Comparison of ENCODE assay signal across 8 cellular contexts in genomic region chr5:88826959-88827585, GRCh38. TPM values are rescaled to one million over a fixed set of nuclear protein-coding genes. Genes with fewer than 3 reads are reported as not detected.
DNase-seq lines count a peak whose midpoint lies in the region; ATAC-seq, FAIRE-seq and TF ChIP-seq lines count a peak whose summit lies in the region.

No MANE protein-coding gene starts in this region.

- FAIRE-seq in GM12878 (lab: Jason Lieb, UNC) = peak; percentile 98

- CTCF ChIA-PET in HEK293T (lab: Yijun Ruan, JAX) (no interaction called here), GM12878 (lab: Yijun Ruan, JAX) (interaction anchor here (0.6 to 4.2 kb wide), 3 partner anchors 49 to 375 kb away, joined by 3 to 40 read pairs (median 4); no protein-coding TSS in a partner anchor)

- TF ChIP-seq EP300 in GM12878 (IDR thresholded peaks at IDR 0.05; ENCODE audit: borderline replicate concordance in 1 of 2, control insufficient read depth in 1 of 2, low read depth in 2 of 2, low read length in 2 of 2) (peak; percentile 95 to 96), transverse colon (IDR thresholded peaks at IDR 0.05; ENCODE audit: low read depth) (no peak)

- peak overlapping the region; percentile 60; the same call in 1 of the 2 replicates for H3K9ac ChIP-seq in GM12878 (ENCODE audit: control insufficient read depth, insufficient read depth, low read length)

- H3K27ac ChIP-seq in GM12878 (ENCODE audit: control insufficient read depth, insufficient read depth) (peak overlapping the region; percentile 80), transverse colon (peak overlapping the region; percentile 51 to 75 (median 65)), WERI-Rb-1 (no peak overlapping the region)

- intact Hi-C loops in GM12878 (cut with micrococcal nuclease; ENCODE audit: unreplicated experiment) (loop anchor here (1.0 to 10.0 kb wide), 9 partner anchors 56 to 1438 kb away; partner anchors contain the start of gene MEF2C), transverse colon (cut with DNase I; ENCODE audit: low total_unique reads) (no loop called here)

- SMC1A ChIA-PET in GM12878 (lab: Charles Lee; ENCODE audit: uncharacterized antibody, unreplicated experiment) = interaction anchor here (0.9 to 24.1 kb wide), 7 partner anchors 7 to 245 kb away, joined by 3 to 591 read pairs (median 12); partner anchors contain the start of gene MEF2C

- H3K36me3 ChIP-seq in MG63 = peaks cover 9% of the 10 kb centered on the region
- H3K36me3 ChIP-seq in GM12878 (ENCODE audit: control insufficient read depth in 2 of 2, insufficient read depth in 2 of 2, low read length in 1 of 2) = peaks cover 0 to 7% of the 10 kb centered on the region in 2 experiments; a peak in 2 of 4 replicates
- H3K36me3 ChIP-seq in transverse colon = no peaks in the 10 kb centered on the region
- H3K36me3 ChIP-seq in WERI-Rb-1 = no peaks in the 10 kb centered on the region

- 4% methylated on average over 6 of the region's 6 CpGs for WGBS in GM12878 (ENCODE audit: insufficient coverage, insufficient replicate concordance, low lambda C conversion rate, missing lambda C conversion rate)
- WGBS in transverse colon (ENCODE audit: low coverage in 1 of 2), 2 donors = 13 to 33% methylated on average over 6 of the region's 6 CpGs

- H3K27me3 ChIP-seq in MG63 = no peaks in the 10 kb centered on the region
- no peaks in the 10 kb centered on the region for H3K27me3 ChIP-seq in GM12878 (replicated peaks in 1 of 2; ENCODE audit: control insufficient read depth in 2 of 2, insufficient read depth in 2 of 2, low read length in 1 of 2)
- no peaks in the 10 kb centered on the region for H3K27me3 ChIP-seq in transverse colon
- H3K27me3 ChIP-seq in WERI-Rb-1 (ENCODE audit: insufficient read depth, low read depth, severe bottlenecking) = no peaks in the 10 kb centered on the region

- H2AFZ ChIP-seq in GM12878 (ENCODE audit: control insufficient read depth, low read depth, low read length) = no peak overlapping the region

- in situ Hi-C loops in GM12878 (cut with MboI) (loop anchor here (10.0 kb wide), 1 partner anchor 92 kb away; no protein-coding TSS in a partner anchor), transverse colon (cut with MboI; ENCODE audit: low pct_ligation_motif_present in 1 of 4, low pct_unique_long_range_greater_than_20kb in 1 of 4, low sequenced_read_pairs in 3 of 4) (no loop called here)

- no TSS peak for BruUV-seq in GM12878 (replicated peaks; lab: Mats Ljungman, UMichigan)

- no peak for TF ChIP-seq CTCF in GM12878 (IDR thresholded peaks at IDR 0.05 in 2 of 3, conservative IDR thresholded peaks at IDR 0.05 in 1 of 3; ENCODE audit: control insufficient read depth in 2 of 3, extremely low read depth in 1 of 3, insufficient read depth in 1 of 3, low read depth in 3 of 3, low read length in 3 of 3)
- TF ChIP-seq CTCF in transverse colon (IDR thresholded peaks at IDR 0.05) = no peak
- no peak for TF ChIP-seq CTCF in WERI-Rb-1 (IDR thresholded peaks at IDR 0.05; ENCODE audit: low read depth, low read length)

- TF ChIP-seq POLR2A in GM12878 (IDR thresholded peaks at IDR 0.05; ENCODE audit: low read depth, low read length) = peak; percentile 52; the same call in 1 of the 2 replicates
- TF ChIP-seq POLR2A in transverse colon (IDR thresholded peaks at IDR 0.05) = peak; percentile 31

- H3K4me2 ChIP-seq in GM12878 (ENCODE audit: control insufficient read depth, insufficient read depth) = peak overlapping the region; percentile 87

- H3K4me3 ChIP-seq in MG63 (no peak overlapping the region), GM12878 (peak overlapping the region; percentile 64; the same call in 1 of the 2 replicates), transverse colon (no peak overlapping the region), WERI-Rb-1 (ENCODE audit: low read depth, low read length) (no peak overlapping the region)

- POLR2A ChIA-PET in HEK293T (lab: Yijun Ruan, JAX) (no interaction called here), GM12878 (lab: Charles Lee) (interaction anchor here (0.8 to 3.8 kb wide), 4 partner anchors 9 to 93 kb away, joined by 3 to 39 read pairs (median 5); no protein-coding TSS in a partner anchor)

- H3K9me3 ChIP-seq in MG63 (no peaks in the 10 kb centered on the region), GM12878 (replicated peaks; ENCODE audit: control insufficient read depth, insufficient read depth, low read length) (no peaks in the 10 kb centered on the region), transverse colon (no peaks in the 10 kb centered on the region), WERI-Rb-1 (ENCODE audit: severe bottlenecking) (no peaks in the 10 kb centered on the region)

- peaks cover 24% of the 10 kb centered on the region for H3K4me1 ChIP-seq in GM12878 (ENCODE audit: control insufficient read depth, insufficient read depth, low read length)
- peaks cover 0 to 20% (median 9%) of the 10 kb centered on the region in 4 donors for H3K4me1 ChIP-seq in transverse colon

- ATAC-seq in GM18508 (IDR thresholded peaks at IDR 0.05; ENCODE audit: insufficient read depth, unreplicated experiment) = peak; percentile 46
- ATAC-seq in GM12878 = peak; percentile 63
- peak; percentile 77 for ATAC-seq in left lobe of liver

- TF ChIP-seq RAD21 in GM12878 (IDR thresholded peaks at IDR 0.05; ENCODE audit: insufficient read depth, low read depth, low read length) = no peak

- DNase-seq in HEK293T (ENCODE audit: extremely low spot score) (no peak), MG63 (peak; percentile 63), GM12878 (ENCODE audit: low read depth, low spot score) (peak; percentile 98), left lobe of liver (ENCODE audit: low spot score) (no peak), transverse colon (peak; percentile 33), WERI-Rb-1 (no peak), cortex of kidney (lab: John Stamatoyannopoulos, UW) (no peak)

- H3K79me2 ChIP-seq in GM12878 (ENCODE audit: control insufficient read depth, insufficient read depth, low read length) = peaks cover 99% of the 10 kb centered on the region

- RAD21 ChIA-PET in GM12878 (lab: Charles Lee; ENCODE audit: unreplicated experiment) = interaction anchor here (1.2 to 16.1 kb wide), 7 partner anchors 8 to 903 kb away, joined by 3 to 594 read pairs (median 24); partner anchors contain the start of gene MEF2C

- no peaks in the 10 kb centered on the region for H4K20me1 ChIP-seq in GM12878 (ENCODE audit: control insufficient read depth, insufficient read depth)

TF ChIP-seq in HEK293T, 16 proteins besides CTCF, POLR2A, EP300 and RAD21:
- TF ChIP-seq ARNT (IDR thresholded peaks at IDR 0.05) (no peak), ZNF384 (IDR thresholded peaks at IDR 0.05) (no peak), PKNOX1 (IDR thresholded peaks at IDR 0.05) (peak; percentile 87), TARDBP (IDR thresholded peaks at IDR 0.05) (no peak), LEF1 (IDR thresholded peaks at IDR 0.05; ENCODE audit: borderline replicate concordance) (no peak)
TF ChIP-seq in HEK293T: peak in this region for 1.

TF ChIP-seq in GM12878, 131 proteins besides CTCF, POLR2A, EP300 and RAD21 (continues in another document):
- TF ChIP-seq MLLT1 (IDR thresholded peaks at IDR 0.05) (peak; percentile 91), ZZZ3 (IDR thresholded peaks at IDR 0.05; ENCODE audit: control insufficient read depth, insufficient read length, low read depth) (no peak), KLF5 (IDR thresholded peaks at IDR 0.05; ENCODE audit: partially characterized antibody) (peak; percentile 86)

RNA-seq across cellular contexts. Expression of gene MEF2C, which starts 55.9 kb away (rescaled TPM):
- total RNA-seq in MG63 (2014; rRNA removed; shearing (Covaris generic); ENCODE audit: low replicate concordance) = 9.5 and 16.0 TPM in 2 replicates
- 839 and 919 TPM in 2 replicates for total RNA-seq in GM12878 (2013; cell fraction: nucleolus; rRNA removed)
- total RNA-seq in GM12878 (2014; rRNA removed) = 175 and 219 TPM in 2 replicates
- total RNA-seq in GM12878 (2014; rRNA removed; fragmentation: Illumina TruSeq; extraction: Trizol) = 220 and 236 TPM in 2 replicates
- 207 and 225 TPM in 2 replicates for total RNA-seq in GM12878 (2021)
- polyA plus RNA-seq in GM12878 (2011; ENCODE audit: low read depth) = 89.3 TPM
- polyA plus RNA-seq in GM12878 (2011; rRNA removed) = 105 and 125 TPM in 2 replicates
- polyA plus RNA-seq in GM12878 (2011; cell fraction: cytosol; rRNA removed) = 139 and 145 TPM in 2 replicates
- 105 and 117 TPM in 2 replicates for polyA plus RNA-seq in GM12878 (2011; cell fraction: nucleus; rRNA removed)
- polyA plus RNA-seq in GM12878 (2012) = 115 and 139 TPM in 2 replicates
- polyA plus RNA-seq in GM12878 (2014; fragmentation: Illumina TruSeq; extraction: Trizol) = 209 and 260 TPM in 2 replicates
- polyA plus RNA-seq in GM12878 (2014; fragmentation: Nextera tagmentation; extraction: Ambion mirVana) = 100 to 1,000 TPM; 143 to 147 TPM
- 99.5 and 104 TPM in 2 replicates for polyA plus RNA-seq in GM12878 (2014; rRNA removed)
- polyA plus RNA-seq in GM12878 (2016; fragmentation: Nextera tagmentation; extraction: Ambion mirVana) = 100 to 1,000 TPM; 186 to 199 TPM
- 323 and 371 TPM in 2 replicates for polyA minus RNA-seq in GM12878 (2011; rRNA and poly(A)+ RNA removed)
- 81.9 and 107 TPM in 2 replicates for polyA minus RNA-seq in GM12878 (2011; cell fraction: cytosol; rRNA and poly(A)+ RNA removed)
- polyA minus RNA-seq in GM12878 (2011; cell fraction: nucleus; rRNA and poly(A)+ RNA removed) = 194 and 315 TPM in 2 replicates
- total RNA-seq in left lobe of liver = 5.1 TPM
- total RNA-seq in transverse colon = 10 to 100 TPM; 17.3 to 58.0 (median 23.5) TPM

Comparison
In these comparisons a context has a peak if more than half of its experiments do, and no peak if none do; other contexts are left out.
1. DNase-seq: peak in MG63 (single experiment), GM12878 (single experiment) and transverse colon (single experiment); none in HEK293T (single experiment), left lobe of liver (single experiment), WERI-Rb-1 (single experiment) and cortex of kidney (single experiment).
2. Peak in every context shown above with its lines, with median percentiles within 50 percentile points of each other: ATAC-seq.